Comparison of ENCODE assay signal across 8 cellular contexts in genomic region chr16:1342526-1343427, GRCh38. TPM values are rescaled to one million over a fixed set of nuclear protein-coding genes. Genes with fewer than 3 reads are reported as not detected.
A peak's percentile ranks its signal among the peaks of the same experiment; 100 is the strongest.
DNase-seq lines count a peak whose midpoint lies in the region; ATAC-seq and TF ChIP-seq lines count a peak whose summit lies in the region.

No MANE protein-coding gene starts in this region.

- ATAC-seq in Panc1 = peak; percentile 92
- ATAC-seq in activated T-cell treated with anti-CD3 and anti-CD28 coated beads, Interleukin-2, amount 50 U/mL, for 4 hours = peak; percentile 90 to 92
- ATAC-seq in stimulated activated naive CD8-positive, alpha-beta T cell treated with anti-CD3 and anti-CD28 coated beads, Interleukin-15, Interleukin-2, amounts not matched to agents 100 U/mL and 50 U/mL, for 24 hours = peak; percentile 84

- no peak overlapping the region for H3K27ac Mint-ChIP-seq in nephron

- no TSS peak for BruUV-seq in Panc1 (replicated peaks; lab: Mats Ljungman, UMichigan)

- peaks cover 14% of the 10 kb centered on the region; the same call in 1 of the 2 replicates for H4K20me1 ChIP-seq in Karpas-422 (ENCODE audit: insufficient read depth, low read depth, low read length)

- in situ Hi-C loops in Panc1 (cut with HindIII; ENCODE audit: low pct_unique_long_range_greater_than_20kb, low sequenced_read_pairs) = no loop called here

- peaks cover 20% of the 10 kb centered on the region for H3K4me1 Mint-ChIP-seq in activated T-cell treated with anti-CD3 and anti-CD28 coated beads, Interleukin-2, amount 50 U/mL, for 4 hours (ENCODE audit: low read depth)
- peaks cover 5% of the 10 kb centered on the region for H3K4me1 Mint-ChIP-seq in nephron

- no peak overlapping the region for H3K9ac ChIP-seq in Karpas-422 (ENCODE audit: low read length)

- H3K27me3 Mint-ChIP-seq in activated T-cell treated with anti-CD3 and anti-CD28 coated beads, Interleukin-2, amount 50 U/mL, for 4 hours (ENCODE audit: low read depth) = no peaks in the 10 kb centered on the region
- peaks cover 21% of the 10 kb centered on the region for H3K27me3 Mint-ChIP-seq in nephron (ENCODE audit: low read depth)

- H2AFZ ChIP-seq in Karpas-422 (ENCODE audit: low read length) = no peak overlapping the region

- no peaks in the 10 kb centered on the region for H3K36me3 ChIP-seq in Karpas-422 (ENCODE audit: insufficient read depth, low read length)
- no peaks in the 10 kb centered on the region for H3K36me3 ChIP-seq in Panc1 (ENCODE audit: control insufficient read depth, insufficient read depth, low read length)

- peak overlapping the region; percentile 44 for H3K4me3 Mint-ChIP-seq in activated T-cell treated with anti-CD3 and anti-CD28 coated beads, Interleukin-2, amount 50 U/mL, for 4 hours
- H3K4me3 Mint-ChIP-seq in nephron = peak overlapping the region; percentile 61 to 84 (median 80)

- H3K9me2 ChIP-seq in Karpas-422 (replicated peaks; ENCODE audit: insufficient read depth, low read length) = no peaks in the 10 kb centered on the region

- H3K36me3 Mint-ChIP-seq in activated T-cell treated with anti-CD3 and anti-CD28 coated beads, Interleukin-2, amount 50 U/mL, for 4 hours (ENCODE audit: insufficient read depth) = no peaks in the 10 kb centered on the region
- H3K36me3 Mint-ChIP-seq in nephron (ENCODE audit: low read depth) = no peaks in the 10 kb centered on the region

- peaks cover 16% of the 10 kb centered on the region for H3K4me1 ChIP-seq in Karpas-422 (ENCODE audit: low read length)
- peaks cover 3% of the 10 kb centered on the region; the same call in 1 of the 2 replicates for H3K4me1 ChIP-seq in Panc1 (ENCODE audit: control insufficient read depth, insufficient read depth, low read length)

- no peaks in the 10 kb centered on the region for H3K79me2 ChIP-seq in Karpas-422 (ENCODE audit: low read length)

- TF ChIP-seq CTCF in Panc1 (IDR thresholded peaks at IDR 0.05) (no peak), nephron (IDR thresholded peaks at IDR 0.05; ENCODE audit: unreplicated experiment in 3 of 3) (no peak)

- POLR2A ChIA-PET in Panc1 (lab: Charles Lee) = interaction anchor here (0.7 kb wide), 1 partner anchor 626 kb away, joined by 6 read pairs; no protein-coding TSS in a partner anchor

- peak; percentile 91 for DNase-seq in EL
- peak; percentile 66 for DNase-seq in H4 (ENCODE audit: low spot score)
- DNase-seq in Karpas-422 = peak; percentile 99
- DNase-seq in Panc1 (ENCODE audit: low read depth, low spot score) = peak; percentile 63
- peak; percentile 93 for DNase-seq in activated T-cell treated with anti-CD3 and anti-CD28 coated beads, Interleukin-2, amount 50 U/mL, for 4 hours
- peak; percentile 35 for DNase-seq in fibroblast of peridontal ligament (ENCODE audit: extremely low read depth)
- peak; percentile 90 for DNase-seq in stimulated activated naive CD8-positive, alpha-beta T cell treated with anti-CD3 and anti-CD28 coated beads, Interleukin-15, Interleukin-2, amounts not matched to agents 100 U/mL and 50 U/mL, for 24 hours

- CTCF ChIA-PET in Panc1 (lab: Charles Lee) = interaction anchor here (0.6 to 1.9 kb wide), 5 partner anchors 12 to 652 kb away, joined by 3 to 8 read pairs (median 6); no protein-coding TSS in a partner anchor

- no peak overlapping the region for H3K27ac ChIP-seq in Karpas-422 (ENCODE audit: low read length)
- no peak overlapping the region for H3K27ac ChIP-seq in Panc1 (ENCODE audit: low read length)

- H3K9me3 Mint-ChIP-seq in activated T-cell treated with anti-CD3 and anti-CD28 coated beads, Interleukin-2, amount 50 U/mL, for 4 hours = no peaks in the 10 kb centered on the region
- no peaks in the 10 kb centered on the region for H3K9me3 Mint-ChIP-seq in nephron

- H3K27me3 ChIP-seq in Karpas-422 (ENCODE audit: low read length) = no peaks in the 10 kb centered on the region
- H3K27me3 ChIP-seq in Panc1 (ENCODE audit: control insufficient read depth, insufficient read depth, low read length) = no peaks in the 10 kb centered on the region

- H3K4me2 ChIP-seq in Karpas-422 (ENCODE audit: low read depth, low read length, poor library complexity, severe bottlenecking) = peak overlapping the region; percentile 61

- intact Hi-C loops in Panc1 (cut with micrococcal nuclease; ENCODE audit: unreplicated experiment) = no loop called here

- H3K4me3 ChIP-seq in Karpas-422 (ENCODE audit: low read length) (no peak overlapping the region; the same call in 1 of the 2 replicates), Panc1 (ENCODE audit: low read depth in 2 of 2, low read length in 2 of 2) (peak overlapping the region; percentile 11 to 37)

- H3K9me3 ChIP-seq in Karpas-422 (ENCODE audit: low read length) (no peaks in the 10 kb centered on the region), Panc1 (ENCODE audit: control insufficient read depth, insufficient read depth, low read depth, low read length) (no peaks in the 10 kb centered on the region)

RNA-seq across cellular contexts. Expression of gene TSR3, which starts 8.9 kb away (rescaled TPM):
- total RNA-seq in H4 (2014; rRNA removed; shearing (Covaris generic)) = 41.5 and 53.8 TPM in 2 replicates
- total RNA-seq in Karpas-422 (2014; rRNA removed; shearing (Covaris generic); ENCODE audit: low replicate concordance) = 20.1 and 70.0 TPM in 2 replicates
- 89.7 TPM for total RNA-seq in Panc1 (2021; ENCODE audit: unreplicated experiment)
- 149 TPM for polyA plus RNA-seq in Panc1 (2012; ENCODE audit: insufficient read length)
- 100 to 1,000 TPM; 108 to 133 (median 112) TPM for total RNA-seq in activated T-cell treated with anti-CD3 and anti-CD28 coated beads, Interleukin-2, amount 50 U/mL, for 4 hours

RNA-seq across cellular contexts. Expression of gene GNPTG, which starts 9.0 kb away (rescaled TPM):
- total RNA-seq in H4 (2014; rRNA removed; shearing (Covaris generic)) = 27.9 and 37.1 TPM in 2 replicates
- total RNA-seq in Karpas-422 (2014; rRNA removed; shearing (Covaris generic); ENCODE audit: low replicate concordance) = 19.6 and 39.1 TPM in 2 replicates
- 62.5 TPM for total RNA-seq in Panc1 (2021; ENCODE audit: unreplicated experiment)
- 83.3 TPM for polyA plus RNA-seq in Panc1 (2012; ENCODE audit: insufficient read length)
- 10 to 100 TPM; 21.8 to 27.4 (median 23.1) TPM for total RNA-seq in activated T-cell treated with anti-CD3 and anti-CD28 coated beads, Interleukin-2, amount 50 U/mL, for 4 hours

RNA-seq across cellular contexts. Expression of gene BAIAP3, which starts 9.3 kb away (rescaled TPM):
- total RNA-seq in H4 (2014; rRNA removed; shearing (Covaris generic)) = 0.06 and 1.3 TPM in 2 replicates
- 0.18 TPM in 1 of 2 replicates, not detected in the other for total RNA-seq in Karpas-422 (2014; rRNA removed; shearing (Covaris generic); ENCODE audit: low replicate concordance)
- 9.4 TPM for total RNA-seq in Panc1 (2021; ENCODE audit: unreplicated experiment)
- 8.2 TPM for polyA plus RNA-seq in Panc1 (2012; ENCODE audit: insufficient read length)
- total RNA-seq in activated T-cell treated with anti-CD3 and anti-CD28 coated beads, Interleukin-2, amount 50 U/mL, for 4 hours = under 1 TPM; 0.08 to 0.24 (median 0.16) TPM

RNA-seq across cellular contexts. Expression of gene UBE2I, which starts 33.3 kb away (rescaled TPM):
- total RNA-seq in H4 (2014; rRNA removed; shearing (Covaris generic)) = 77.4 and 121 TPM in 2 replicates
- 53.7 and 78.1 TPM in 2 replicates for total RNA-seq in Karpas-422 (2014; rRNA removed; shearing (Covaris generic); ENCODE audit: low replicate concordance)
- 198 TPM for total RNA-seq in Panc1 (2021; ENCODE audit: unreplicated experiment)
- polyA plus RNA-seq in Panc1 (2012; ENCODE audit: insufficient read length) = 166 TPM
- total RNA-seq in activated T-cell treated with anti-CD3 and anti-CD28 coated beads, Interleukin-2, amount 50 U/mL, for 4 hours = 100 to 1,000 TPM; 234 to 251 (median 247) TPM

Comparison
In these comparisons a context has a peak if more than half of its experiments do, and no peak if none do; other contexts are left out.
1. DNase-seq: peak in every context shown above with its lines; median percentile 99 in Karpas-422; 93 in activated T-cell treated with anti-CD3 and anti-CD28 coated beads, Interleukin-2, amount 50 U/mL, for 4 hours; 91 in EL; 90 in stimulated activated naive CD8-positive, alpha-beta T cell treated with anti-CD3 and anti-CD28 coated beads, Interleukin-15, Interleukin-2, amounts not matched to agents 100 U/mL and 50 U/mL, for 24 hours; 66 in H4; 63 in Panc1; 35 in fibroblast of peridontal ligament.